In genomic region chr2:133082034-133082433, GRCh38 we compare ENCODE assay signal across 34 cellular contexts.
DNase-seq lines count a peak whose midpoint lies in the region; ATAC-seq, FAIRE-seq and TF ChIP-seq lines count a peak whose summit lies in the region.
"Had no signal": no experiment of that assay in that cellular context is flagged by ENCODE, and none has a peak within 500 bp of the region (broad histone marks: within the 10 kb centered on the region; RNA-seq: fewer than 3 reads in every experiment).

No MANE protein-coding gene starts in this region.

- H3K79me2 ChIP-seq in HepG2 (ENCODE audit: insufficient read depth, low read length) (no peaks in the 10 kb centered on the region), K562 (ENCODE audit: control insufficient read depth, insufficient read depth, low read length) (no peaks in the 10 kb centered on the region)

- POLR2A ChIA-PET in HepG2 (lab: Yijun Ruan, JAX), result no interaction called here
- POLR2A ChIA-PET in A549 (lab: Yijun Ruan, JAX), result no interaction called here
- POLR2A ChIA-PET in IMR-90 (lab: Charles Lee; ENCODE audit: unreplicated experiment), result no interaction called here
- POLR2A ChIA-PET in K562 (lab: Yijun Ruan, JAX), result no interaction called here

- no peak overlapping the region for H3K23ac ChIP-seq in IMR-90 (ENCODE audit: low read depth, low read length)

- H2AK9ac ChIP-seq in IMR-90 (replicated peaks; ENCODE audit: low read depth, low read length, poor library complexity), result no peak overlapping the region

- no peak overlapping the region for H3K56ac ChIP-seq in IMR-90 (ENCODE audit: extremely low read depth, insufficient read depth, low read length)

- H4K91ac ChIP-seq in IMR-90 (ENCODE audit: insufficient read depth, low read depth, low read length), result no peak overlapping the region

- H3K36me3 ChIP-seq in HepG2 (replicated peaks in 1 of 2; ENCODE audit: control insufficient read depth in 1 of 2, insufficient read depth in 2 of 2, low read length in 2 of 2) (no peaks in the 10 kb centered on the region), right lobe of liver (no peaks in the 10 kb centered on the region), IMR-90 (ENCODE audit: control insufficient read depth, insufficient read depth, low read length) (peaks cover 3% of the 10 kb centered on the region; the same call in 1 of the 2 replicates), K562 (ENCODE audit: control insufficient read depth, insufficient read depth, low read length) (no peaks in the 10 kb centered on the region), gastroesophageal sphincter (no peaks in the 10 kb centered on the region)
- H3K36me3 ChIP-seq: BE2C; BLaER1; BLaER1 treated with 17β-estradiol and CSF1 and Interleukin-3, amounts not matched to agents 10 nM and 100 nM had no signal

- TF ChIP-seq POLR2A in HepG2 (IDR thresholded peaks at IDR 0.05; ENCODE audit: insufficient read depth in 1 of 2, low read depth in 2 of 2, low read length in 2 of 2) (no peak), right lobe of liver (IDR thresholded peaks at IDR 0.05) (no peak), A549 (IDR thresholded peaks at IDR 0.05; ENCODE audit: low read length) (no peak), IMR-90 (IDR thresholded peaks at IDR 0.05; ENCODE audit: low read depth, low read length) (no peak), K562 (conservative IDR thresholded peaks at IDR 0.05) (no peak), gastroesophageal sphincter (IDR thresholded peaks at IDR 0.05) (no peak)

- H4K20me1 ChIP-seq in HepG2 (ENCODE audit: insufficient read depth, low read length) (no peaks in the 10 kb centered on the region), IMR-90 (ENCODE audit: insufficient read depth, low read length) (peaks cover 7% of the 10 kb centered on the region; the same call in 1 of the 2 replicates), K562 (replicated peaks; ENCODE audit: control insufficient read depth, insufficient read depth, low read length) (no peaks in the 10 kb centered on the region)
- H4K20me1 ChIP-seq: BLaER1; BLaER1 treated with 17β-estradiol and CSF1 and Interleukin-3, amounts not matched to agents 10 nM and 100 nM had no signal

- H3K27me3 ChIP-seq in HepG2 (ENCODE audit: control insufficient read depth in 1 of 2, insufficient read depth in 2 of 2, low read length in 2 of 2), result no peaks in the 10 kb centered on the region
- no peaks in the 10 kb centered on the region for H3K27me3 ChIP-seq in right lobe of liver
- no peaks in the 10 kb centered on the region for H3K27me3 ChIP-seq in IMR-90 (ENCODE audit: control insufficient read depth, insufficient read depth, low read length)
- H3K27me3 ChIP-seq in K562 (ENCODE audit: control insufficient read depth in 2 of 2, insufficient read depth in 2 of 2, low read length in 2 of 2), result no peaks in the 10 kb centered on the region
- no peaks in the 10 kb centered on the region for H3K27me3 ChIP-seq in gastroesophageal sphincter
- H3K27me3 ChIP-seq: BE2C; BLaER1; BLaER1 treated with 17β-estradiol and CSF1 and Interleukin-3, amounts not matched to agents 10 nM and 100 nM had no signal

- no peak overlapping the region for H3K9ac ChIP-seq in HepG2 (ENCODE audit: insufficient read depth, low read depth, low read length)
- H3K9ac ChIP-seq in IMR-90 (ENCODE audit: low read depth, low read length), result no peak overlapping the region
- H3K9ac ChIP-seq in K562 (ENCODE audit: insufficient read depth in 1 of 2, low read depth in 2 of 2, low read length in 2 of 2), result no peak overlapping the region
- H3K9ac ChIP-seq: BLaER1; BLaER1 treated with 17β-estradiol and CSF1 and Interleukin-3, amounts not matched to agents 10 nM and 100 nM had no signal

- H3K4ac ChIP-seq in IMR-90 (ENCODE audit: low read depth, low read length), result no peak overlapping the region

- H3K79me1 ChIP-seq in IMR-90 (ENCODE audit: low read depth in 1 of 2, low read length in 2 of 2), result peaks cover 6 to 55% of the 10 kb centered on the region in 2 experiments; a peak in 3 of 4 replicates

- CTCF ChIA-PET in HepG2 (lab: Yijun Ruan, JAX; ENCODE audit: low intra/inter-chr PET ratio, low total read pairs) (no interaction called here), A549 (lab: Yijun Ruan, JAX) (no interaction called here), IMR-90 (lab: Yijun Ruan, JAX) (no interaction called here), K562 (lab: Yijun Ruan, JAX; ENCODE audit: low intra/inter-chr PET ratio) (no interaction called here)

- no peak for ATAC-seq in HepG2
- ATAC-seq in right lobe of liver, result no peak
- no peak for ATAC-seq in A549
- no peak for ATAC-seq in IMR-90 (ENCODE audit: low read depth)
- ATAC-seq in K562, result no peak
- ATAC-seq in gastroesophageal sphincter, result no peak
- ATAC-seq: CD8-positive, alpha-beta T cell had no signal

- H3K18ac ChIP-seq in IMR-90 (ENCODE audit: low read depth, low read length), result no peak overlapping the region

- H3K4me1 ChIP-seq in HepG2 (ENCODE audit: insufficient read depth, low read length) (no peaks in the 10 kb centered on the region), right lobe of liver (no peaks in the 10 kb centered on the region), A549 (no peaks in the 10 kb centered on the region), IMR-90 (ENCODE audit: control insufficient read depth, insufficient read depth, low read length) (no peaks in the 10 kb centered on the region), K562 (replicated peaks in 1 of 2; ENCODE audit: control insufficient read depth in 2 of 2, insufficient read depth in 2 of 2, low read length in 2 of 2) (no peaks in the 10 kb centered on the region), gastroesophageal sphincter (no peaks in the 10 kb centered on the region)
- H3K4me1 ChIP-seq: BLaER1; BLaER1 treated with 17β-estradiol and CSF1 and Interleukin-3, amounts not matched to agents 10 nM and 100 nM; Caco-2 had no signal

- H2BK120ac ChIP-seq in IMR-90 (ENCODE audit: low read depth, low read length), result no peak overlapping the region

- H2BK5ac ChIP-seq in IMR-90 (ENCODE audit: low read depth, low read length, poor library complexity, severe bottlenecking), result no peak overlapping the region

- H2BK20ac ChIP-seq in IMR-90 (ENCODE audit: low read depth, low read length), result no peak overlapping the region

- no peak overlapping the region for H3K27ac ChIP-seq in HepG2 (ENCODE audit: extremely low read length, insufficient read depth, low read length)
- H3K27ac ChIP-seq in right lobe of liver, result no peak overlapping the region
- H3K27ac ChIP-seq in A549, result no peak overlapping the region
- H3K27ac ChIP-seq in IMR-90 (ENCODE audit: insufficient read depth, low read length), result no peak overlapping the region
- no peak overlapping the region for H3K27ac ChIP-seq in K562 (ENCODE audit: extremely low read depth, low read depth, low read length)
- no peak overlapping the region for H3K27ac ChIP-seq in gastroesophageal sphincter
- no peak overlapping the region for H3K27ac ChIP-seq in substantia nigra (ENCODE audit: low read depth, low read length, poor library complexity, severe bottlenecking)
- H3K27ac ChIP-seq: 22Rv1; BLaER1; BLaER1 treated with 17β-estradiol and CSF1 and Interleukin-3, amounts not matched to agents 10 nM and 100 nM; C4-2B had no signal

- no peak overlapping the region for H4K5ac ChIP-seq in IMR-90 (ENCODE audit: low read depth, low read length)

- WGBS in HepG2 (ENCODE audit: low lambda C conversion rate), result 3% methylated on average over 1 of the region's 1 CpG
- 86% methylated on average over 1 of the region's 1 CpG for WGBS in right lobe of liver (ENCODE audit: insufficient coverage, low coverage, low lambda C conversion rate, missing lambda C conversion rate)
- 19% methylated on average over 1 of the region's 1 CpG for WGBS in A549 (ENCODE audit: missing lambda C conversion rate)
- WGBS in IMR-90 (ENCODE audit: extremely low coverage in 2 of 2, insufficient read length in 1 of 2), 2 experiments, result no CpG with 5 or more reads among the region's 1 CpG
- 0% methylated on average over 1 of the region's 1 CpG for WGBS in K562 (ENCODE audit: insufficient coverage, low coverage, missing lambda C conversion rate)
- WGBS in gastroesophageal sphincter (ENCODE audit: low coverage in 1 of 2), 2 donors, result 88 to 100% methylated on average over 1 of the region's 1 CpG

- in situ Hi-C loops in HepG2 (cut with HindIII; ENCODE audit: extremely low pct_ligation_motif_present, low pct_unique_long_range_greater_than_20kb) (no loop called here), IMR-90 (cut with MboI; ENCODE audit: low sequenced_read_pairs) (no loop called here), K562 (cut with MboI) (no loop called here)

- TF ChIP-seq RAD21 in HepG2 (CRISPR knock-in tag; IDR thresholded peaks at IDR 0.05), result no peak
- TF ChIP-seq RAD21 in A549 (conservative IDR thresholded peaks at IDR 0.05 in 1 of 2, IDR thresholded peaks at IDR 0.05 in 1 of 2), result no peak
- no peak for TF ChIP-seq RAD21 in IMR-90 (IDR thresholded peaks at IDR 0.05; ENCODE audit: low read length)
- TF ChIP-seq RAD21 in K562 (CRISPR knock-in tag; conservative IDR thresholded peaks at IDR 0.05 in 1 of 2, IDR thresholded peaks at IDR 0.05 in 1 of 2), result no peak

- BruUV-seq in HepG2 (replicated peaks; lab: Mats Ljungman, UMichigan) (no TSS peak), IMR-90 (replicated peaks; lab: Mats Ljungman, UMichigan) (no TSS peak), K562 (replicated peaks; lab: Mats Ljungman, UMichigan) (no TSS peak)

- H3K9me1 ChIP-seq in IMR-90 (ENCODE audit: insufficient read depth, low read length), result peaks cover 7% of the 10 kb centered on the region; the same call in 1 of the 2 replicates
- H3K9me1 ChIP-seq in K562 (ENCODE audit: control insufficient read depth, insufficient read depth, low read length), result no peaks in the 10 kb centered on the region

- no peak for TF ChIP-seq EP300 in HepG2 (IDR thresholded peaks at IDR 0.05; ENCODE audit: low read depth in 2 of 2, low read length in 2 of 2)
- no peak for TF ChIP-seq EP300 in HepG2 (CRISPR knock-in tag; IDR thresholded peaks at IDR 0.05; ENCODE audit: borderline replicate concordance)
- TF ChIP-seq EP300 in A549 (IDR thresholded peaks at IDR 0.05), result no peak
- TF ChIP-seq EP300 in K562 (IDR thresholded peaks at IDR 0.05; ENCODE audit: low read length), result no peak
- TF ChIP-seq EP300 in gastroesophageal sphincter (IDR thresholded peaks at IDR 0.05), result no peak

- H2AFZ ChIP-seq in HepG2 (ENCODE audit: low read length) (no peak overlapping the region), IMR-90 (replicated peaks; ENCODE audit: low read length, poor library complexity) (no peak overlapping the region), K562 (ENCODE audit: low read depth, low read length) (no peak overlapping the region)

- TF ChIP-seq CTCF in HepG2 (CRISPR knock-in tag; IDR thresholded peaks at IDR 0.05) (no peak), right lobe of liver (IDR thresholded peaks at IDR 0.05) (no peak), A549 (IDR thresholded peaks at IDR 0.05) (no peak), IMR-90 (conservative IDR thresholded peaks at IDR 0.05; ENCODE audit: low read depth, low read length) (no peak), K562 (IDR thresholded peaks at IDR 0.05 in 2 of 3, conservative IDR thresholded peaks at IDR 0.05 in 1 of 3; ENCODE audit: insufficient read depth in 2 of 3, low read depth in 1 of 3, low read length in 3 of 3) (no peak), gastroesophageal sphincter (IDR thresholded peaks at IDR 0.05) (no peak)

- H2AK5ac ChIP-seq in IMR-90 (ENCODE audit: low read depth, low read length), result no peak overlapping the region

- no peak overlapping the region for H2BK15ac ChIP-seq in IMR-90 (ENCODE audit: low read depth, low read length)

- dilution Hi-C loops in IMR-90 (cut with HindIII; ENCODE audit: low sequenced_read_pairs, unreplicated experiment), result no loop called here

- intact Hi-C loops in HepG2 (cut with micrococcal nuclease; ENCODE audit: unreplicated experiment) (no loop called here), right lobe of liver (cut with DNase I) (no loop called here), IMR-90 (cut with micrococcal nuclease) (no loop called here), K562 (cut with micrococcal nuclease) (no loop called here)

- no peak overlapping the region for H3K14ac ChIP-seq in IMR-90 (replicated peaks; ENCODE audit: low read depth, low read length)

- H3K9me3 ChIP-seq in HepG2 (ENCODE audit: low read length), result peaks cover 14% of the 10 kb centered on the region; the same call in 1 of the 2 replicates
- H3K9me3 ChIP-seq in right lobe of liver, result no peaks in the 10 kb centered on the region
- H3K9me3 ChIP-seq in A549, result no peaks in the 10 kb centered on the region
- no peaks in the 10 kb centered on the region for H3K9me3 ChIP-seq in IMR-90 (ENCODE audit: control insufficient read depth, insufficient read depth, low read length)
- H3K9me3 ChIP-seq in K562 (replicated peaks; ENCODE audit: control insufficient read depth, insufficient read depth, low read depth, low read length), result no peaks in the 10 kb centered on the region
- H3K9me3 ChIP-seq in gastroesophageal sphincter, result no peaks in the 10 kb centered on the region
- H3K9me3 ChIP-seq: BE2C; BLaER1; BLaER1 treated with 17β-estradiol and CSF1 and Interleukin-3, amounts not matched to agents 10 nM and 100 nM; Caco-2 had no signal

- DNase-seq in HepG2 (ENCODE audit: low spot score) (no peak), right lobe of liver (no peak), A549 (ENCODE audit: low read depth in 1 of 2, low spot score in 1 of 2) (no peak), IMR-90 (no peak), K562 (ENCODE audit: extremely low read depth in 1 of 4, low spot score in 3 of 4) (no peak), substantia nigra (lab: John Stamatoyannopoulos, UW) (no peak), superior temporal gyrus (ENCODE audit: extremely low spot score) (no peak)
- DNase-seq: 8988T; ACHN; AML-193; BE2C; C1 segment of cervical spinal cord; Caco-2; Calu3; CD4-positive, alpha-beta memory T cell; CD4-positive, alpha-beta T cell; CD4-positive, CD25-positive, alpha-beta regulatory T cell; CD8-positive, alpha-beta memory T cell; CD8-positive, alpha-beta T cell; COR-L47; DMS 273 treated with DMSO at 0.1 percent for 48 hours; DMS153; DMS53; DMS79; DMS79 treated with DMSO at 0.1 percent for 48 hours; DND-41; EL had no signal

- FAIRE-seq in HepG2 (lab: Jason Lieb, UNC) (no peak), A549 (lab: Jason Lieb, UNC) (no peak), K562 (lab: Jason Lieb, UNC) (no peak)
- FAIRE-seq: A204.1, D721Med had no signal

- no peak overlapping the region for H3K4me2 ChIP-seq in HepG2 (ENCODE audit: low read depth, low read length)
- no peak overlapping the region for H3K4me2 ChIP-seq in A549
- no peak overlapping the region for H3K4me2 ChIP-seq in IMR-90 (ENCODE audit: low read depth, low read length)
- no peak overlapping the region for H3K4me2 ChIP-seq in K562 (ENCODE audit: insufficient read depth, low read length)
- H3K4me2 ChIP-seq: BLaER1; BLaER1 treated with 17β-estradiol and CSF1 and Interleukin-3, amounts not matched to agents 10 nM and 100 nM had no signal

- no peak overlapping the region for H3K4me3 ChIP-seq in HepG2 (replicated peaks in 1 of 3; ENCODE audit: insufficient read depth in 1 of 3, low read depth in 2 of 3, low read length in 3 of 3)
- no peak overlapping the region for H3K4me3 ChIP-seq in right lobe of liver
- no peak overlapping the region for H3K4me3 ChIP-seq in A549
- H3K4me3 ChIP-seq in IMR-90 (ENCODE audit: insufficient read depth, low read depth, low read length), result no peak overlapping the region
- no peak overlapping the region for H3K4me3 ChIP-seq in K562
- no peak overlapping the region for H3K4me3 ChIP-seq in gastroesophageal sphincter
- H3K4me3 ChIP-seq: BLaER1; BLaER1 treated with 17β-estradiol and CSF1 and Interleukin-3, amounts not matched to agents 10 nM and 100 nM had no signal

- H4K8ac ChIP-seq in IMR-90 (ENCODE audit: low read depth in 2 of 2, low read length in 2 of 2), result no peak overlapping the region

Comparison
In these comparisons a context has a peak if more than half of its experiments do, and no peak if none do; other contexts are left out.
1. Of the 241 proteins assayed by ChIP-seq in both HepG2 and K562: peak only in HepG2: MAFK; only in K562: none; in both: MAFF; in neither: 239.